Comparison of ENCODE assay signal across 8 cellular contexts in the genomic region with DNA sequence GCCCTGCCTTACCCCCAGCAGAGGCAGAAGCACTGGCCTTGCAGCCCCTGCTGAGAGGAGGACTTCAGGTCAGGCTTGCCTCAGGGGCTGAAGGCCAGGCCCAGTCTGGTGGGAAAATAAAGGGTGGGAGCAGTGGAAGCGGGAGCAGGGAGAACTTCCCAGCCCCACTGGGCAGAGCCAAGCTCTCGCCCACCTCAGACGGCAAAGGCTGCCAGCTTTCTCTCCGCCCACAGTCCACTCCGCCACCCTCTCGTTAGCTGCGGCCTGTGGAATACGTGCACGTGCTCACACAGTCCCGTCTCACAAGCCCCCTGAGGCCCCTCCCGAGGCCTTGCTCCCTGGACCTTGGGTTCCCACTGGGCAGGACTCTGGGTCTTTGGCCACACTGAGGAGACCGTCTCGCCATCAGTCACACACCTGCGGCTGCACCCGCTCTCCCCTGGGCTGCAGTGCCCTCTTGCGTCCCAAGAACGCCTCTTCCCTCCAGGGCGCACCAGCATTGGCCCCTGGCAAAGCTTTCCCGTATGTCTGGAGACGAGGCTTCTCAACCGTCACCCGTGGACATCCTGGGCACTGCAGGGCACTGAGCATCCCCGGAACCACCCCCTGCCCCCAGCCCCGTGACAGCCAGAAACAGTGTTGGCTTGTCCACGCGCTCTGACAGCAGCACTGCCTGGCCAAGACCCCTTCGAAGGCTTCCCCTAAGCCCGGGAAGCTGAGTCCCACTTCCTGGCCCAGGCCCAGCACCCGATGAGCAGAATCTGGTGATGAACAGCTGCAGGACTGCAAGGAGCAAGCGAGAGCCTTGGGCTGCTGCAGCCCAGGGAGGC. TPM values are rescaled to one million over a fixed set of nuclear protein-coding genes. Genes with fewer than 3 reads are reported as not detected.
A peak's percentile ranks its signal among the peaks of the same experiment; 100 is the strongest.
DNase-seq lines count a peak whose midpoint lies in the region; ATAC-seq and TF ChIP-seq lines count a peak whose summit lies in the region.

No MANE protein-coding gene starts in this region.

- no peak overlapping the region for H3K27ac ChIP-seq in IMR-90 (ENCODE audit: insufficient read depth, low read length)
- no peak overlapping the region for H3K27ac ChIP-seq in PC-3 (ENCODE audit: low read length)
- no peak overlapping the region for H3K27ac ChIP-seq in neural cell (ENCODE audit: low read length)

- no peak overlapping the region for H2AK5ac ChIP-seq in IMR-90 (ENCODE audit: low read depth, low read length)

- no peak overlapping the region for H2BK120ac ChIP-seq in IMR-90 (ENCODE audit: low read depth, low read length)

- H3F3A ChIP-seq in PC-3 (ENCODE audit: low read length, unreplicated experiment) (no peaks in the 10 kb centered on the region), neural cell (ENCODE audit: insufficient read depth, low read length, poor library complexity, severe bottlenecking) (no peaks in the 10 kb centered on the region)

- dilution Hi-C loops in IMR-90 (cut with HindIII; ENCODE audit: low sequenced_read_pairs, unreplicated experiment) = no loop called here

- H3K4me3 ChIP-seq in GM06990 (replicated peaks; ENCODE audit: low read depth, low read length) = no peak overlapping the region
- H3K4me3 ChIP-seq in IMR-90 (ENCODE audit: insufficient read depth, low read depth, low read length) = no peak overlapping the region
- H3K4me3 ChIP-seq in PC-3 (ENCODE audit: low read length) = peak overlapping the region; percentile 27; the same call in 1 of the 2 replicates
- H3K4me3 ChIP-seq in neural cell (ENCODE audit: low read length) = no peak overlapping the region

- POLR2A ChIA-PET in IMR-90 (lab: Charles Lee; ENCODE audit: unreplicated experiment) (no interaction called here), PC-3 (lab: Charles Lee; ENCODE audit: unreplicated experiment) (interaction anchor here (0.6 kb wide), 1 partner anchor 127 kb away, joined by 3 read pairs; no protein-coding TSS in a partner anchor)

- TF ChIP-seq EP300 in neural cell (conservative IDR thresholded peaks at IDR 0.05; ENCODE audit: poor library complexity, severe bottlenecking) = no peak

- H3K9me2 ChIP-seq in PC-3 (replicated peaks; ENCODE audit: low read length) (no peaks in the 10 kb centered on the region), neural cell (ENCODE audit: insufficient read depth, low read length) (no peaks in the 10 kb centered on the region)

- CTCF ChIA-PET in IMR-90 (lab: Yijun Ruan, JAX) = interaction anchor here (0.5 to 2.2 kb wide), 10 partner anchors 9 to 265 kb away, joined by 3 to 10 read pairs (median 4); partner anchors contain the start of genes DECR2 and MRPL28
- CTCF ChIA-PET in PC-3 (lab: Charles Lee) = interaction anchor here (0.5 to 1.3 kb wide), 8 partner anchors 8 to 265 kb away, joined by 3 to 10 read pairs (median 3); partner anchors contain the start of genes MRPL28 and PGAP6

- no peaks in the 10 kb centered on the region for H3K27me3 ChIP-seq in GM06990 (replicated peaks; ENCODE audit: control insufficient read depth, insufficient read depth, low read length)
- no peaks in the 10 kb centered on the region for H3K27me3 ChIP-seq in IMR-90 (ENCODE audit: control insufficient read depth, insufficient read depth, low read length)
- H3K27me3 ChIP-seq in PC-3 (ENCODE audit: low read length) = no peaks in the 10 kb centered on the region
- no peaks in the 10 kb centered on the region for H3K27me3 ChIP-seq in neural cell (ENCODE audit: insufficient read depth, low read depth, low read length)

- no peak overlapping the region for H3K9ac ChIP-seq in IMR-90 (ENCODE audit: low read depth, low read length)
- no peak overlapping the region for H3K9ac ChIP-seq in PC-3 (ENCODE audit: low read length)
- no peak overlapping the region for H3K9ac ChIP-seq in neural cell (ENCODE audit: low read length)

- peak overlapping the region; percentile 79 for H2AFZ ChIP-seq in IMR-90 (replicated peaks; ENCODE audit: low read length, poor library complexity)
- peak overlapping the region; percentile 16 for H2AFZ ChIP-seq in PC-3 (ENCODE audit: low read length)
- H2AFZ ChIP-seq in neural cell (ENCODE audit: low read depth, low read length) = no peak overlapping the region

- H4K5ac ChIP-seq in IMR-90 (ENCODE audit: low read depth, low read length) = no peak overlapping the region

- no peak overlapping the region for H3K23ac ChIP-seq in IMR-90 (ENCODE audit: low read depth, low read length)

- peak overlapping the region; percentile 68 for H2AK9ac ChIP-seq in IMR-90 (replicated peaks; ENCODE audit: low read depth, low read length, poor library complexity)

- H3K36me3 ChIP-seq in GM06990 (ENCODE audit: control insufficient read depth, insufficient read depth, low read length) (peaks cover 2% of the 10 kb centered on the region; the same call in 1 of the 2 replicates), IMR-90 (ENCODE audit: control insufficient read depth, insufficient read depth, low read length) (peaks cover 8% of the 10 kb centered on the region), PC-3 (ENCODE audit: low read depth, low read length) (no peaks in the 10 kb centered on the region), neural cell (ENCODE audit: insufficient read depth, low read length) (no peaks in the 10 kb centered on the region)

- no peak overlapping the region for H3K4ac ChIP-seq in IMR-90 (ENCODE audit: low read depth, low read length)

- ATAC-seq in IMR-90 (ENCODE audit: low read depth) = peak; percentile 84
- peak; percentile 92 for ATAC-seq in PC-3

- H2BK15ac ChIP-seq in IMR-90 (ENCODE audit: low read depth, low read length) = no peak overlapping the region

- no peaks in the 10 kb centered on the region for H4K20me1 ChIP-seq in IMR-90 (ENCODE audit: insufficient read depth, low read length)
- H4K20me1 ChIP-seq in PC-3 (ENCODE audit: low read length) = no peaks in the 10 kb centered on the region
- no peaks in the 10 kb centered on the region for H4K20me1 ChIP-seq in neural cell (ENCODE audit: insufficient read depth)

- in situ Hi-C loops in IMR-90 (cut with MboI; ENCODE audit: low sequenced_read_pairs) = no loop called here

- H3K79me2 ChIP-seq in PC-3 (ENCODE audit: low read length) = no peaks in the 10 kb centered on the region
- no peaks in the 10 kb centered on the region for H3K79me2 ChIP-seq in neural cell (replicated peaks; ENCODE audit: insufficient read depth, low read length)

- intact Hi-C loops in IMR-90 (cut with micrococcal nuclease) = no loop called here
- intact Hi-C loops in PC-3 (cut with micrococcal nuclease) = no loop called here

- H3K4me2 ChIP-seq in IMR-90 (ENCODE audit: low read depth, low read length) (no peak overlapping the region), PC-3 (ENCODE audit: low read length) (peak overlapping the region; percentile 66), neural cell (ENCODE audit: low read length) (no peak overlapping the region)

- H2BK5ac ChIP-seq in IMR-90 (ENCODE audit: low read depth, low read length, poor library complexity, severe bottlenecking) = no peak overlapping the region

- H4K8ac ChIP-seq in IMR-90 (ENCODE audit: low read depth in 2 of 2, low read length in 2 of 2) = no peak overlapping the region

- 34% methylated on average over 21 of the region's 30 CpGs; no CpG with 5 or more reads in 1 of the 2 experiments for WGBS in IMR-90 (ENCODE audit: extremely low coverage in 2 of 2, insufficient read length in 1 of 2), 2 experiments

- TF ChIP-seq RAD21 in IMR-90 (IDR thresholded peaks at IDR 0.05; ENCODE audit: low read length) = peak; percentile 89
- peak; percentile 83 for TF ChIP-seq RAD21 in neural cell (conservative IDR thresholded peaks at IDR 0.05)

- H3K14ac ChIP-seq in IMR-90 (replicated peaks; ENCODE audit: low read depth, low read length) = no peak overlapping the region

- H3K56ac ChIP-seq in IMR-90 (ENCODE audit: extremely low read depth, insufficient read depth, low read length) = no peak overlapping the region

- H3K18ac ChIP-seq in IMR-90 (ENCODE audit: low read depth, low read length) = no peak overlapping the region

- TF ChIP-seq CTCF in GM06990 (IDR thresholded peaks at IDR 0.05; ENCODE audit: insufficient read depth, low read length, poor library complexity, severe bottlenecking) (peak; percentile 96), IMR-90 (conservative IDR thresholded peaks at IDR 0.05; ENCODE audit: low read depth, low read length) (peak; percentile 77), PC-3 (conservative IDR thresholded peaks at IDR 0.05; ENCODE audit: low read depth, low read length) (peak; percentile 75), neural cell (IDR thresholded peaks at IDR 0.05; ENCODE audit: poor library complexity, severe bottlenecking) (peak; percentile 77)

- TF ChIP-seq POLR2A in IMR-90 (IDR thresholded peaks at IDR 0.05; ENCODE audit: low read depth, low read length) = no peak

- DNase-seq in GM06990 (ENCODE audit: extremely low read depth, insufficient read length) (peak; percentile 66), IMR-90 (peak; percentile 61), PC-3 (peak; percentile 86), fibroblast of gingiva (ENCODE audit: low read depth) (peak; percentile 65), superior temporal gyrus (ENCODE audit: extremely low spot score) (peak; percentile 78), mesenteric fat pad (ENCODE audit: low spot score) (no peak)
- DNase-seq in activated T-cell treated with anti-CD3 and anti-CD28 coated beads, Interleukin-2, amount 50 U/mL, for 48 hours = peak; percentile 83

- BruUV-seq in IMR-90 (replicated peaks; lab: Mats Ljungman, UMichigan) (no TSS peak), PC-3 (replicated peaks; lab: Mats Ljungman, UMichigan) (no TSS peak)

- no peak overlapping the region for H4K91ac ChIP-seq in IMR-90 (ENCODE audit: insufficient read depth, low read depth, low read length)

- no peaks in the 10 kb centered on the region for H3K9me3 ChIP-seq in IMR-90 (ENCODE audit: control insufficient read depth, insufficient read depth, low read length)
- H3K9me3 ChIP-seq in PC-3 (ENCODE audit: low read length) = no peaks in the 10 kb centered on the region
- H3K9me3 ChIP-seq in neural cell (ENCODE audit: low read length) = no peaks in the 10 kb centered on the region

- no peaks in the 10 kb centered on the region for H3K9me1 ChIP-seq in IMR-90 (ENCODE audit: insufficient read depth, low read length)

- H3K4me1 ChIP-seq in IMR-90 (ENCODE audit: control insufficient read depth, insufficient read depth, low read length) (no peaks in the 10 kb centered on the region), PC-3 (ENCODE audit: insufficient read depth, low read length) (peaks cover 2% of the 10 kb centered on the region; the same call in 1 of the 2 replicates)

- no peaks in the 10 kb centered on the region for H3K79me1 ChIP-seq in IMR-90 (ENCODE audit: low read depth in 1 of 2, low read length in 2 of 2)

- H2BK20ac ChIP-seq in IMR-90 (ENCODE audit: low read depth, low read length) = no peak overlapping the region

RNA-seq across cellular contexts. Expression of gene MRPL28, which starts 8.3 kb away (rescaled TPM):
- total RNA-seq in IMR-90 (2012; rRNA removed) (104 and 106 TPM in 2 replicates), PC-3 (2014; rRNA removed) (154 and 206 TPM in 2 replicates), mesenteric fat pad (40.1 TPM)
- polyA plus RNA-seq in IMR-90 (2012; rRNA removed) (181 and 255 TPM in 2 replicates), neural cell (134 and 182 TPM in 2 replicates)
- polyA plus RNA-seq in IMR-90 (2012; cell fraction: cytosol; rRNA removed) = 224 and 350 TPM in 2 replicates
- polyA plus RNA-seq in IMR-90 (2012; cell fraction: nucleus; rRNA removed; ENCODE audit: low replicate concordance) = 81.5 and 129 TPM in 2 replicates
- 60.3 and 61.8 TPM in 2 replicates for polyA minus RNA-seq in neural cell

RNA-seq across cellular contexts. Expression of gene AXIN1, which starts 9.6 kb away (rescaled TPM):
- 10.9 and 11.9 TPM in 2 replicates for total RNA-seq in IMR-90 (2012; rRNA removed)
- polyA plus RNA-seq in IMR-90 (2012; rRNA removed) = 14.2 and 15.1 TPM in 2 replicates
- 18.6 and 22.1 TPM in 2 replicates for polyA plus RNA-seq in IMR-90 (2012; cell fraction: cytosol; rRNA removed)
- polyA plus RNA-seq in IMR-90 (2012; cell fraction: nucleus; rRNA removed; ENCODE audit: low replicate concordance) = 19.0 and 28.1 TPM in 2 replicates
- 26.9 and 50.8 TPM in 2 replicates for total RNA-seq in PC-3 (2014; rRNA removed)
- polyA plus RNA-seq in neural cell = 30.5 and 34.3 TPM in 2 replicates
- polyA minus RNA-seq in neural cell = 25.5 and 26.8 TPM in 2 replicates
- 19.4 TPM for total RNA-seq in mesenteric fat pad

RNA-seq across cellular contexts. Expression of gene PGAP6, which starts 19.7 kb away (rescaled TPM):
- total RNA-seq in IMR-90 (2012; rRNA removed) = 49.1 and 56.1 TPM in 2 replicates
- polyA plus RNA-seq in IMR-90 (2012; rRNA removed) = 124 and 125 TPM in 2 replicates
- 60.8 and 173 TPM in 2 replicates for polyA plus RNA-seq in IMR-90 (2012; cell fraction: cytosol; rRNA removed)
- polyA plus RNA-seq in IMR-90 (2012; cell fraction: nucleus; rRNA removed; ENCODE audit: low replicate concordance) = 138 and 443 TPM in 2 replicates
- total RNA-seq in PC-3 (2014; rRNA removed) = 40.8 and 56.5 TPM in 2 replicates
- 36.7 and 47.3 TPM in 2 replicates for polyA plus RNA-seq in neural cell
- polyA minus RNA-seq in neural cell = 28.4 and 39.9 TPM in 2 replicates
- total RNA-seq in mesenteric fat pad = 39.0 TPM

RNA-seq across cellular contexts. Expression of gene NME4, which starts 34.9 kb away (rescaled TPM):
- total RNA-seq in IMR-90 (2012; rRNA removed) (123 and 124 TPM in 2 replicates), PC-3 (2014; rRNA removed) (182 and 207 TPM in 2 replicates), mesenteric fat pad (139 TPM)
- polyA plus RNA-seq in IMR-90 (2012; rRNA removed) (288 and 406 TPM in 2 replicates), neural cell (63.4 and 65.2 TPM in 2 replicates)
- 464 and 725 TPM in 2 replicates for polyA plus RNA-seq in IMR-90 (2012; cell fraction: cytosol; rRNA removed)
- 233 and 407 TPM in 2 replicates for polyA plus RNA-seq in IMR-90 (2012; cell fraction: nucleus; rRNA removed; ENCODE audit: low replicate concordance)
- 17.9 and 19.7 TPM in 2 replicates for polyA minus RNA-seq in neural cell

RNA-seq across cellular contexts. Expression of gene DECR2, which starts 39.6 kb away (rescaled TPM):
- 3.9 TPM in 2 replicates for total RNA-seq in IMR-90 (2012; rRNA removed)
- polyA plus RNA-seq in IMR-90 (2012; rRNA removed) = 26.7 and 29.6 TPM in 2 replicates
- polyA plus RNA-seq in IMR-90 (2012; cell fraction: cytosol; rRNA removed) = 14.9 and 32.6 TPM in 2 replicates
- polyA plus RNA-seq in IMR-90 (2012; cell fraction: nucleus; rRNA removed; ENCODE audit: low replicate concordance) = 68.9 and 165 TPM in 2 replicates
- total RNA-seq in PC-3 (2014; rRNA removed) = 19.8 and 22.3 TPM in 2 replicates
- 58.8 and 71.8 TPM in 2 replicates for polyA plus RNA-seq in neural cell
- polyA minus RNA-seq in neural cell = 11.2 and 18.0 TPM in 2 replicates
- total RNA-seq in mesenteric fat pad = 21.8 TPM
